In genomic region chr17:57572062-57572461, GRCh38 we compare ENCODE assay signal across 27 cellular contexts.
DNase-seq lines count a peak whose midpoint lies in the region; ATAC-seq, FAIRE-seq and TF ChIP-seq lines count a peak whose summit lies in the region.
"Had no signal": no experiment of that assay in that cellular context is flagged by ENCODE, and none has a peak within 500 bp of the region (broad histone marks: within the 10 kb centered on the region; RNA-seq: fewer than 3 reads in every experiment).

No MANE protein-coding gene starts in this region.

- peaks cover 19% of the 10 kb centered on the region; the same call in 1 of the 2 replicates for H3K4me1 ChIP-seq in DND-41 (ENCODE audit: insufficient read depth, low read length)
- H3K4me1 ChIP-seq in endodermal cell (ENCODE audit: control insufficient read depth, insufficient read depth, low read length): peaks cover 17% of the 10 kb centered on the region
- peaks cover 0 to 10% of the 10 kb centered on the region in 2 donors for H3K4me1 ChIP-seq in kidney (ENCODE audit: control insufficient read depth in 1 of 2, insufficient read depth in 1 of 2, low read depth in 1 of 2, low read length in 2 of 2)
- H3K4me1 ChIP-seq: prostate gland had no signal

- peak overlapping the region; percentile 67 for H3K27ac Mint-ChIP-seq in endodermal cell
- H3K27ac Mint-ChIP-seq: GM23338; mesothelial cell of epicardium; stimulated activated naive CD8-positive, alpha-beta T cell treated with anti-CD3 and anti-CD28 coated beads, Interleukin-15, Interleukin-2, amounts not matched to agents 100 ng/mL and 50 ng/mL, for 24 hours had no signal

- H3K9ac ChIP-seq in DND-41 (ENCODE audit: low read depth, low read length) (no peak overlapping the region), endodermal cell (ENCODE audit: extremely low read depth, low read length, poor library complexity, severe bottlenecking) (no peak overlapping the region), kidney (ENCODE audit: low read length in 2 of 2) (no peak overlapping the region)

- intact Hi-C loops in kidney (cut with DNase I): no loop called here

- no peak overlapping the region for H3K4me2 ChIP-seq in DND-41 (ENCODE audit: insufficient read depth, low read length)
- H3K4me2 ChIP-seq: GM23338, smooth muscle cell had no signal

- H3K4me3 ChIP-seq in DND-41 (ENCODE audit: low read depth in 1 of 2, low read length in 2 of 2): no peak overlapping the region
- H3K4me3 ChIP-seq in endodermal cell (ENCODE audit: low read length): no peak overlapping the region
- H3K4me3 ChIP-seq in kidney (ENCODE audit: low read length in 2 of 2): no peak overlapping the region
- H3K4me3 ChIP-seq: esophagus squamous epithelium, GM23338, prostate gland, smooth muscle cell had no signal

- H3K9me3 Mint-ChIP-seq in endodermal cell: no peaks in the 10 kb centered on the region
- H3K9me3 Mint-ChIP-seq: activated T-cell treated with anti-CD3 and anti-CD28 coated beads, Interleukin-2, amount 50 U/mL, for 4 hours; central memory CD8-positive, alpha-beta T cell; GM23338; mesothelial cell of epicardium; stimulated activated naive CD8-positive, alpha-beta T cell treated with anti-CD3 and anti-CD28 coated beads, Interleukin-15, Interleukin-2, amounts not matched to agents 100 ng/mL and 50 ng/mL, for 24 hours had no signal

- 89% methylated on average over 6 of the region's 6 CpGs for WGBS in endodermal cell (ENCODE audit: insufficient coverage in 1 of 2, insufficient read length in 1 of 2), 2 experiments

- no peak overlapping the region for H3K4me3 Mint-ChIP-seq in endodermal cell
- H3K4me3 Mint-ChIP-seq: activated T-cell treated with anti-CD3 and anti-CD28 coated beads, Interleukin-2, amount 50 U/mL, for 4 hours; central memory CD8-positive, alpha-beta T cell; GM23338; mesothelial cell of epicardium; stimulated activated naive CD8-positive, alpha-beta T cell treated with anti-CD3 and anti-CD28 coated beads, Interleukin-15, Interleukin-2, amounts not matched to agents 100 ng/mL and 50 ng/mL, for 24 hours had no signal

- no peaks in the 10 kb centered on the region for H3K36me3 Mint-ChIP-seq in endodermal cell (ENCODE audit: low read depth)
- H3K36me3 Mint-ChIP-seq: mesothelial cell of epicardium had no signal

- no peaks in the 10 kb centered on the region for H3K27me3 ChIP-seq in DND-41 (ENCODE audit: insufficient read depth, low read length, poor library complexity)
- H3K27me3 ChIP-seq in endodermal cell (ENCODE audit: control insufficient read depth, insufficient read depth, low read length, poor library complexity, severe bottlenecking): no peaks in the 10 kb centered on the region
- H3K27me3 ChIP-seq: esophagus squamous epithelium had no signal

- peaks cover 25% of the 10 kb centered on the region; the same call in 1 of the 2 replicates for H4K20me1 ChIP-seq in DND-41 (ENCODE audit: insufficient read depth, low read length)

- no peak overlapping the region for H2AFZ ChIP-seq in DND-41 (ENCODE audit: low read depth, low read length)
- H2AFZ ChIP-seq: GM23338 had no signal

- H3K9me3 ChIP-seq in DND-41 (ENCODE audit: insufficient read depth, low read length, severe bottlenecking) (no peaks in the 10 kb centered on the region), endodermal cell (ENCODE audit: control insufficient read depth, low read length) (no peaks in the 10 kb centered on the region), kidney (ENCODE audit: control insufficient read depth in 1 of 2, low read length in 2 of 2) (no peaks in the 10 kb centered on the region)
- H3K9me3 ChIP-seq: esophagus squamous epithelium, prostate gland had no signal

- ATAC-seq in DND-41 (ENCODE audit: insufficient read depth, low read depth): no peak
- no peak for ATAC-seq in GM19397 (IDR thresholded peaks at IDR 0.05; ENCODE audit: unreplicated experiment)
- ATAC-seq: activated T-cell treated with anti-CD3 and anti-CD28 coated beads, Interleukin-2, amount 50 U/mL, for 4 hours; GM23338; Panc1 had no signal

- peaks cover 62% of the 10 kb centered on the region for H3K4me1 Mint-ChIP-seq in endodermal cell

- H3K27me3 Mint-ChIP-seq in endodermal cell (ENCODE audit: insufficient read depth): no peaks in the 10 kb centered on the region
- H3K27me3 Mint-ChIP-seq: central memory CD8-positive, alpha-beta T cell; stimulated activated naive CD8-positive, alpha-beta T cell treated with anti-CD3 and anti-CD28 coated beads, Interleukin-15, Interleukin-2, amounts not matched to agents 100 ng/mL and 50 ng/mL, for 24 hours had no signal

- FAIRE-seq in kidney (lab: Jason Lieb, UNC): no peak
- FAIRE-seq: GM12891 had no signal

- peak overlapping the region; percentile 49 for H3K27ac ChIP-seq in DND-41 (ENCODE audit: low read length)
- no peak overlapping the region for H3K27ac ChIP-seq in endodermal cell (ENCODE audit: low read depth, low read length)
- H3K27ac ChIP-seq in kidney (ENCODE audit: low read depth in 2 of 2, low read length in 2 of 2): no peak overlapping the region
- H3K27ac ChIP-seq: esophagus squamous epithelium, HL-60, prostate gland had no signal

- TF ChIP-seq CTCF in DND-41 (IDR thresholded peaks at IDR 0.05; ENCODE audit: borderline replicate concordance, extremely low read depth, low read length, poor library complexity, severe bottlenecking) (no peak), endodermal cell (conservative IDR thresholded peaks at IDR 0.05) (no peak), kidney (IDR thresholded peaks at IDR 0.05; ENCODE audit: borderline replicate concordance, extremely low read depth, insufficient read depth) (no peak)

- H3K36me3 ChIP-seq in DND-41 (ENCODE audit: insufficient read depth, low read length): peaks cover 91% of the 10 kb centered on the region
- H3K36me3 ChIP-seq in endodermal cell (ENCODE audit: control insufficient read depth, insufficient read depth, low read length): no peaks in the 10 kb centered on the region
- H3K36me3 ChIP-seq in kidney (ENCODE audit: control insufficient read depth in 1 of 2, insufficient read depth in 2 of 2, low read length in 2 of 2): no peaks in the 10 kb centered on the region
- H3K36me3 ChIP-seq: esophagus squamous epithelium, prostate gland had no signal

- H3K79me2 ChIP-seq in DND-41 (ENCODE audit: insufficient read depth, low read length): peaks cover 96% of the 10 kb centered on the region

- DNase-seq in COLO668 (lab: John Stamatoyannopoulos, UW; ENCODE audit: unreplicated experiment) (peak; percentile 52), DND-41 (no peak), NCI-H69 (lab: John Stamatoyannopoulos, UW) (peak; percentile 85), endodermal cell (no peak), NCI-H128 (lab: John Stamatoyannopoulos, UW; ENCODE audit: unreplicated experiment) (no peak), hypothalamus (lab: John Stamatoyannopoulos, UW) (no peak), kidney (no peak)
- DNase-seq: activated CD4-positive, alpha-beta T cell treated with anti-CD3 and anti-CD28 coated beads, Interleukin-2, amount 50 U/mL, for 48 hours; activated naive CD4-positive, alpha-beta T cell treated with Interleukin-2 at 50 U/mL for 16 hours; activated T-cell treated with anti-CD3 and anti-CD28 coated beads, Interleukin-2, amount 50 U/mL, for 4 hours; amniotic stem cell; DMS153; effector memory CD4-positive, alpha-beta T cell; esophagus squamous epithelium; NCI-H1694; stimulated activated CD4-positive, alpha-beta T cell treated with anti-CD3 and anti-CD28 coated beads, Interleukin-4, amount 100 ng/mL, for 24 hours; trophoblast cell had no signal

Comparison
In these comparisons a context has a peak if more than half of its experiments do, and no peak if none do; other contexts are left out.
1. DNase-seq: peak in COLO668 (single experiment) and NCI-H69 (single experiment); none in DND-41 (single experiment), endodermal cell (single experiment), NCI-H128 (single experiment), hypothalamus (0 of 51) and kidney (single experiment).